In the genomic region with DNA sequence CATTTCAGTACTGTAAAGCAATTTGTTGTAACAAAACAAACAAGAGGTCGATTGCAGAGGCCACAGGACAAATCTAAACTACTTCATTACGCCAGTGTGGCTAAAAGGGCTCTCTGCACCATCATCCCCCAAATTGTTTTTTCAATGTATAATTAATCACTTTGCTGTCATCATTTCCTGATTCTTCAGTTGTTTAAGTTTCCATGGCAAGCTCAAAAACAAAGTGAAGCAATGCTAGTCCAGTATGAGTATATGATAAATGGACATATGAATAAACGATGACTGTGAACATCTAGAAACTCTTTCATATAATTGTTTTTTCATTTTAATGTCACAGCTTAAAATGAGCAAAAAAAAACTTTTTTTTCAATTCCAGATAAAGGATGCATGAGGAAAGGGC, we compare ENCODE assay signal across 24 cellular contexts.
A peak's percentile ranks its signal among the peaks of the same experiment; 100 is the strongest.
DNase-seq lines count a peak whose midpoint lies in the region; ATAC-seq, FAIRE-seq and TF ChIP-seq lines count a peak whose summit lies in the region.
"Had no signal": no experiment of that assay in that cellular context is flagged by ENCODE, and none has a peak within 500 bp of the region (broad histone marks: within the 10 kb centered on the region; RNA-seq: fewer than 3 reads in every experiment).

No MANE protein-coding gene starts in this region.

- intact Hi-C loops in A673 (cut with micrococcal nuclease; ENCODE audit: unreplicated experiment): no loop called here
- intact Hi-C loops in CD4-positive, alpha-beta T cell (cut with DNase I, micrococcal nuclease): no loop called here

- peak; percentile 43 for FAIRE-seq in colon (lab: Jason Lieb, UNC)
- FAIRE-seq: G401.6, GM12892, GM18507, GM19239, HepG2 had no signal

- no peak overlapping the region for H3K4me3 ChIP-seq in A673 (ENCODE audit: low read depth, low read length, poor library complexity, severe bottlenecking)
- no peak overlapping the region for H3K4me3 ChIP-seq in fibroblast of villous mesenchyme (ENCODE audit: low read depth, low read length)

- POLR2A ChIA-PET in A673 (lab: Charles Lee; ENCODE audit: low non-redundant PET): no interaction called here
- POLR2A ChIA-PET in CD4-positive, alpha-beta T cell (lab: Charles Lee): no interaction called here

- no peaks in the 10 kb centered on the region for H3K9me3 ChIP-seq in A673 (ENCODE audit: low read depth, low read length, poor library complexity, severe bottlenecking)
- no peaks in the 10 kb centered on the region for H3K9me3 ChIP-seq in CD4-positive, alpha-beta T cell (ENCODE audit: control insufficient read depth, low read length)

- ATAC-seq in CD4-positive, alpha-beta T cell (ENCODE audit: poor library complexity): no peak
- ATAC-seq: HepG2 had no signal

- H3K27me3 ChIP-seq in A673 (replicated peaks; ENCODE audit: insufficient read depth, low read depth, low read length, poor library complexity): no peaks in the 10 kb centered on the region
- H3K27me3 ChIP-seq in CD4-positive, alpha-beta T cell (ENCODE audit: control insufficient read depth, insufficient read depth, low read length): no peaks in the 10 kb centered on the region

- no peak overlapping the region for H3K4me3 Mint-ChIP-seq in CD4-positive, alpha-beta T cell
- H3K4me3 Mint-ChIP-seq: CD4-positive, CD25-positive, alpha-beta regulatory T cell; T-helper 1 cell treated with Interleukin-12 subunit alpha and Interleukin-12 subunit beta and Interleukin-4 antibody, amounts not matched to agents 30 μg/mL and 1 μg/mL, for 36 hours had no signal

- BruUV-seq in A673 (replicated peaks; lab: Mats Ljungman, UMichigan): no TSS peak

- CTCF ChIA-PET in A673 (lab: Charles Lee): no interaction called here
- CTCF ChIA-PET in CD4-positive, alpha-beta T cell (lab: Charles Lee): no interaction called here

- H3K4me1 Mint-ChIP-seq in CD4-positive, alpha-beta T cell (ENCODE audit: low read depth): no peaks in the 10 kb centered on the region
- H3K4me1 Mint-ChIP-seq: CD4-positive, CD25-positive, alpha-beta regulatory T cell had no signal

- no peaks in the 10 kb centered on the region for H3K36me3 ChIP-seq in A673 (ENCODE audit: insufficient read depth, low read length, poor library complexity, severe bottlenecking)

- H3K27ac ChIP-seq in A673 (ENCODE audit: low read depth, low read length, poor library complexity, severe bottlenecking): no peak overlapping the region
- H3K27ac ChIP-seq in CD4-positive, alpha-beta T cell (ENCODE audit: low read depth, low read length): no peak overlapping the region

- no peak overlapping the region for H3K27ac Mint-ChIP-seq in CD4-positive, alpha-beta T cell
- H3K27ac Mint-ChIP-seq: CD4-positive, CD25-positive, alpha-beta regulatory T cell; T-helper 1 cell treated with Interleukin-12 subunit alpha and Interleukin-12 subunit beta and Interleukin-4 antibody, amounts not matched to agents 30 μg/mL and 1 μg/mL, for 36 hours had no signal

- peak; percentile 19 for DNase-seq in A673 (ENCODE audit: low spot score)
- peak; percentile 7 for DNase-seq in HT1080 (ENCODE audit: low read depth)
- DNase-seq in fibroblast of villous mesenchyme (ENCODE audit: low read depth): peak; percentile 37
- no peak for DNase-seq in CD4-positive, alpha-beta T cell
- DNase-seq in mucosa of gallbladder (ENCODE audit: low spot score): no peak
- no peak for DNase-seq in activated CD8-positive, alpha-beta memory T cell treated with anti-CD3 and anti-CD28 coated beads, Interleukin-2, amount 50 U/mL, for 48 hours
- DNase-seq: CD4-positive, CD25-positive, alpha-beta regulatory T cell; COR-L47; DMS 273 treated with DMSO at 0.1 percent for 48 hours; KBM-7; MV-4-11; NCI-H1105 treated with DMSO at 0.1 percent for 48 hours; NCI-H1694; NCI-H2081; NCI-H2171; NCI-H526; Right ventricle myocardium superior had no signal

- no peaks in the 10 kb centered on the region for H3K36me3 Mint-ChIP-seq in CD4-positive, alpha-beta T cell (ENCODE audit: low read depth)
- H3K36me3 Mint-ChIP-seq: CD4-positive, CD25-positive, alpha-beta regulatory T cell had no signal

- no peaks in the 10 kb centered on the region for H3K9me3 Mint-ChIP-seq in CD4-positive, alpha-beta T cell
- H3K9me3 Mint-ChIP-seq: T-helper 1 cell treated with Interleukin-12 subunit alpha and Interleukin-12 subunit beta and Interleukin-4 antibody, amounts not matched to agents 30 μg/mL and 1 μg/mL, for 36 hours had no signal

- no peaks in the 10 kb centered on the region for H3K27me3 Mint-ChIP-seq in CD4-positive, alpha-beta T cell
- H3K27me3 Mint-ChIP-seq: CD4-positive, CD25-positive, alpha-beta regulatory T cell had no signal

- peaks cover 5% of the 10 kb centered on the region for H3K4me1 ChIP-seq in A673 (ENCODE audit: insufficient read depth, low read length, poor library complexity, severe bottlenecking)

- TF ChIP-seq CTCF in A673 (conservative IDR thresholded peaks at IDR 0.05; ENCODE audit: low read depth, low read length): no peak
- TF ChIP-seq CTCF in fibroblast of villous mesenchyme (IDR thresholded peaks at IDR 0.05; ENCODE audit: insufficient read depth, low read depth, low read length): no peak
- no peak for TF ChIP-seq CTCF in CD4-positive, alpha-beta T cell (IDR thresholded peaks at IDR 0.05)

Comparison
In these comparisons a context has a peak if more than half of its experiments do, and no peak if none do; other contexts are left out.
1. DNase-seq: peak in A673 (single experiment), HT1080 (single experiment) and fibroblast of villous mesenchyme (single experiment); none in CD4-positive, alpha-beta T cell (0 of 10), mucosa of gallbladder (single experiment) and activated CD8-positive, alpha-beta memory T cell treated with anti-CD3 and anti-CD28 coated beads, Interleukin-2, amount 50 U/mL, for 48 hours (single experiment).